22 cellular contexts compared by ENCODE assay signal in the genomic region with DNA sequence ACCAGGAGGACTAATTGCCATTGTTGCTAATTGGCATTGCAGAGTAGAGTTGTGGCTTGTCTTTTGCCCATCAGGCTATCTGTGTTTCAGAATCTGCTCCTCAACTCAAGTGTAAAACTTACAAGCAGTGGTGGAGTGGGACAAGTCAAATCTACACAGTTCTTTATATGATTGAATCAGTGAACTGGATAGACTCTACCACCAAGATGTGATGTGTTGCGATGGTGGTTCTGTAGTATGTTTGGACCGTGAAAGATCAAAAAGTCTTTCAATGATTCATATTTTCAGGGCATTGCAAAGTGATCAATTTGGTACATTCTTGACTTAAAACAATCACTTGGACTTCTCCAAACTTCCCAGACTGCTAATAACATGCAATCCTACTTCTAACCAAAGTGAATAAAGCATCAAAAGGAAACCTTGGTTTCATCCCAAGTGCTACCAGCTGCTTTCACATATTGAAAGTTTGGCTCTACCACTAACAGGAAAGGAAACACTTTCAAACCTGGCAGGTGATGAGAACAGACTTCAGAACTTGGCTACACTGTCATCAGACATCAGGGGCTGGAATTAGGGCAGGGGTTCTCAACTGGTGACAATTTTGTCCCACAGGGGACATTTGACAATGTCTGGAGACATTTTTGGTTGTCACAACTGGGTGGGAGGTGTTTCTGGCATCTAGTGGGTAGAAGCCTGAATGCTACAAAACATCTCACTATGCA.
"Had no signal": no experiment of that assay in that cellular context is flagged by ENCODE, and none has a peak within 500 bp of the region (broad histone marks: within the 10 kb centered on the region; RNA-seq: fewer than 3 reads in every experiment).

No MANE protein-coding gene starts in this region.

- H3K4me3 Mint-ChIP-seq: dendritic cell treated with granulocyte-macrophage colony-stimulating factor and Interleukin-4, amounts not matched to agents 40 ng/mL and 50 ng/mL, for 4 days; endodermal cell; natural killer cell; stimulated activated effector memory CD8-positive, alpha-beta T cell treated with anti-CD3 and anti-CD28 coated beads, Interleukin-12 subunit alpha, Interleukin-12 subunit beta, amount 100 ng/mL, for 72 hours had no signal

- H3K27me3 Mint-ChIP-seq: dendritic cell treated with granulocyte-macrophage colony-stimulating factor and Interleukin-4, amounts not matched to agents 40 ng/mL and 50 ng/mL, for 4 days had no signal

- H3K36me3 Mint-ChIP-seq: natural killer cell; stimulated activated effector memory CD8-positive, alpha-beta T cell treated with anti-CD3 and anti-CD28 coated beads, Interleukin-12 subunit alpha, Interleukin-12 subunit beta, amount 100 ng/mL, for 72 hours had no signal

- H3K9me3 Mint-ChIP-seq: dendritic cell treated with granulocyte-macrophage colony-stimulating factor and Interleukin-4, amounts not matched to agents 40 ng/mL and 50 ng/mL, for 4 days; endodermal cell; natural killer cell; stimulated activated effector memory CD8-positive, alpha-beta T cell treated with anti-CD3 and anti-CD28 coated beads, Interleukin-12 subunit alpha, Interleukin-12 subunit beta, amount 100 ng/mL, for 72 hours had no signal

- H3K27ac Mint-ChIP-seq: dendritic cell treated with granulocyte-macrophage colony-stimulating factor and Interleukin-4, amounts not matched to agents 40 ng/mL and 50 ng/mL, for 4 days; endodermal cell; natural killer cell; stimulated activated effector memory CD8-positive, alpha-beta T cell treated with anti-CD3 and anti-CD28 coated beads, Interleukin-12 subunit alpha, Interleukin-12 subunit beta, amount 100 ng/mL, for 72 hours had no signal

- ATAC-seq: esophagus mucosa; gastrocnemius medialis; left ventricle myocardium superior; lower lobe of right lung; natural killer cell; psoas muscle; right cardiac atrium; stimulated activated effector memory CD8-positive, alpha-beta T cell treated with anti-CD3 and anti-CD28 coated beads, Interleukin-12 subunit alpha, Interleukin-12 subunit beta, amount 100 ng/mL, for 72 hours had no signal

- H3K4me1 Mint-ChIP-seq: endodermal cell; stimulated activated effector memory CD8-positive, alpha-beta T cell treated with anti-CD3 and anti-CD28 coated beads, Interleukin-12 subunit alpha, Interleukin-12 subunit beta, amount 100 ng/mL, for 72 hours had no signal

- DNase-seq: effector CD8-positive, alpha-beta T cell; endodermal cell; foreskin fibroblast; gastrocnemius medialis; head of caudate nucleus; left ventricle myocardium superior; lower lobe of right lung; natural killer cell; occipital lobe; ovary; posterior cingulate gyrus; psoas muscle; right cardiac atrium; sigmoid colon; stimulated activated CD4-positive, alpha-beta T cell treated with anti-CD3 and anti-CD28 coated beads, Interleukin-2, amount 100 ng/mL, for 24 hours; stimulated activated CD4-positive, alpha-beta T cell treated with anti-CD3 and anti-CD28 coated beads, Interleukin-4, amount 100 ng/mL, for 24 hours; stimulated activated naive CD4-positive, alpha-beta T cell treated with Interleukin-2 at 50 U/mL for 16 hours; thyroid gland; trophoblast cell had no signal
